In genomic region chr19:7944177-7944761, GRCh38 we compare ENCODE assay signal across 8 cellular contexts. TPM values are rescaled to one million over a fixed set of nuclear protein-coding genes. Genes with fewer than 3 reads are reported as not detected.
DNase-seq lines count a peak whose midpoint lies in the region; ATAC-seq and FAIRE-seq lines count a peak whose summit lies in the region.

No MANE protein-coding gene starts in this region.

- peak; percentile 77 for FAIRE-seq in A204.1 (lab: Jason Lieb, UNC)

- DNase-seq in NCI-H446 (lab: John Stamatoyannopoulos, UW) (peak; percentile 92 to 96), left colon (peak; percentile 83 to 95)
- peak; percentile 74 for DNase-seq in activated CD4-positive, alpha-beta T cell treated with anti-CD3 and anti-CD28 coated beads for 1 hour
- peak; percentile 86 for DNase-seq in stimulated activated CD4-positive, alpha-beta T cell treated with anti-CD3 and anti-CD28 coated beads, Interleukin-1b, Interleukin-23, amount 100 ng/mL, for 48 hours

- ATAC-seq in GM18519 (IDR thresholded peaks at IDR 0.05; ENCODE audit: low FRiP score, unreplicated experiment) (peak; percentile 25), HG03432 (IDR thresholded peaks at IDR 0.05; ENCODE audit: unreplicated experiment) (peak; percentile 25), left colon (peak; percentile 60)

- peak overlapping the region; percentile 94 for H3K27ac ChIP-seq in cingulate gyrus (ENCODE audit: low read depth, low read length)

- intact Hi-C loops in left colon (cut with DNase I, micrococcal nuclease), result no loop called here

RNA-seq across cellular contexts. Expression of gene TIMM44, which starts 0.8 kb away (rescaled TPM):
- total RNA-seq in left colon, result 10 to 100 TPM; 54.1 to 69.1 TPM

RNA-seq across cellular contexts. Expression of gene CTXN1, which starts 18.3 kb away (rescaled TPM):
- 1 to 10 TPM in 1 of 2 donors, under 1 TPM in 1; 0.61 to 5.1 TPM for total RNA-seq in left colon

RNA-seq across cellular contexts. Expression of gene SNAPC2, which starts 24.1 kb away (rescaled TPM):
- total RNA-seq in left colon, result 10 to 100 TPM; 10.6 to 17.7 TPM

RNA-seq across cellular contexts. Expression of gene TGFBR3L, which starts 29.6 kb away (rescaled TPM):
- under 1 TPM in 1 of 2 donors, not detected in 1; 0.53 TPM for total RNA-seq in left colon

RNA-seq across cellular contexts. Expression of gene MAP2K7, which starts 40.6 kb away (rescaled TPM):
- total RNA-seq in left colon, result 10 to 100 TPM; 27.0 to 29.2 TPM

Comparison
In these comparisons a context has a peak if more than half of its experiments do, and no peak if none do; other contexts are left out.
1. Peak in every context shown above with its lines: DNase-seq, ATAC-seq and H3K27ac ChIP-seq.